ENCODE assay signal across 8 cellular contexts in genomic region chr1:3649342-3650247, GRCh38. TPM values are rescaled to one million over a fixed set of nuclear protein-coding genes. Genes with fewer than 3 reads are reported as not detected.
A peak's percentile ranks its signal among the peaks of the same experiment; 100 is the strongest.
DNase-seq lines count a peak whose midpoint lies in the region; ATAC-seq and TF ChIP-seq lines count a peak whose summit lies in the region.

WRAP73 (minus strand) TSS chr1:3650103; CDS start chr1:3649999, 104 bp downstream.

- WGBS in lower leg skin, 2 donors: 3 to 6% methylated on average over 24 to 33 of the region's 60 CpGs

- H3K4me3 ChIP-seq in duodenal mucosa (ENCODE audit: low read depth in 1 of 2, low read length in 2 of 2) (peak within 1 kb of the TSS; percentile 78 to 84), lower leg skin (ENCODE audit: low read depth, poor library complexity, severe bottlenecking) (peak within 1 kb of the TSS; percentile 94)

- DNase-seq in C1 segment of cervical spinal cord (lab: John Stamatoyannopoulos, UW) (peak in 13 of 14 donors; percentile 31 to 83 (median 67)), GM19240 (ENCODE audit: insufficient read length, low spot score) (peak; percentile 100), NCI-H82 (lab: John Stamatoyannopoulos, UW) (peak; percentile 97), lower leg skin (ENCODE audit: low spot score in 2 of 2) (peak; percentile 84 to 97)
- DNase-seq in activated CD4-positive, alpha-beta T cell treated with anti-CD3 and anti-CD28 coated beads, Interleukin-2, amount 50 U/mL, for 48 hours: peak; percentile 89 to 91
- peak; percentile 86 to 92 for DNase-seq in stimulated activated CD4-positive, alpha-beta T cell treated with anti-CD3 and anti-CD28 coated beads, Interleukin-4, amount 100 ng/mL, for 4 hours

- intact Hi-C loops in lower leg skin (cut with DNase I; ENCODE audit: low total_unique reads): no loop called here

- H3K4me1 ChIP-seq in duodenal mucosa (ENCODE audit: control insufficient read depth in 1 of 2, insufficient read depth in 2 of 2, low read length in 2 of 2): peaks cover 14 to 17% of the 10 kb centered on the region in 2 donors

- no peak for TF ChIP-seq POLR2A in lower leg skin (IDR thresholded peaks at IDR 0.05)

- peak within 1 kb of the TSS; percentile 69 to 71 for H3K9ac ChIP-seq in duodenal mucosa (ENCODE audit: low read depth in 1 of 2, low read length in 2 of 2)

- H3K9me3 ChIP-seq in duodenal mucosa (ENCODE audit: control insufficient read depth in 1 of 2, low read length in 2 of 2): no peaks in the 10 kb centered on the region

- H3K27ac ChIP-seq in duodenal mucosa (ENCODE audit: low read depth, low read length): no peak within 1 kb of the TSS

- H3K36me3 ChIP-seq in duodenal mucosa (ENCODE audit: control insufficient read depth in 1 of 2, insufficient read depth in 2 of 2, low read length in 2 of 2): peaks cover 6 to 21% of the 10 kb centered on the region in 2 donors

- peak; percentile 75 for ATAC-seq in HG03457 (IDR thresholded peaks at IDR 0.05; ENCODE audit: unreplicated experiment)

- TF ChIP-seq CTCF in lower leg skin (IDR thresholded peaks at IDR 0.05): no peak

- peaks cover 37 to 38% of the 10 kb centered on the region in 2 donors for H3K27me3 ChIP-seq in duodenal mucosa (ENCODE audit: control insufficient read depth in 1 of 2, insufficient read depth in 2 of 2, low read length in 2 of 2)

RNA-seq across cellular contexts. Expression of gene WRAP73, which starts in this region (rescaled TPM):
- 10 to 100 TPM; 12.5 to 20.6 (median 15.3) TPM for total RNA-seq in lower leg skin
